31 cellular contexts compared by ENCODE assay signal in the genomic region with DNA sequence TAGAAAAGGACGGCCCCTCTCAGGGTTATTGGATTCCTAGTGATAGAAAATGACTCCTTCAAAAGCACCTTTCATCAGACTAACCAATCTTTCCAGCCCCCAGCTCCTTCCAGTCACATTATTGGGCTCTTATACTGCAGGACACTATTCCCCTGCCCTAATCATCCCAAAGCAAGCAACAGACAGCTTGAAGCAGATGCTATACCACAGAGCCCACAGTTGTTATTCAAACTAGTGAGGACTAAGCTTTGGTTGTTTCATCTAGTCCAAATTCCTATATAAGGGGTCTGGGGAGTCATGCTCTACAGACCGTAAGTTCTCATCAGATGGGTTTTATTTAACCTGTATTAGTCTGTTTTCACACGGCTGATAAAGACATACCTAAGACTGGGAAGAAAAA. TPM values are rescaled to one million over a fixed set of nuclear protein-coding genes. Genes with fewer than 3 reads are reported as not detected.
"Had no signal": no experiment of that assay in that cellular context is flagged by ENCODE, and none has a peak within 500 bp of the region (broad histone marks: within the 10 kb centered on the region; RNA-seq: fewer than 3 reads in every experiment).

No MANE protein-coding gene starts in this region.

- H3K27ac ChIP-seq: left lung, lower lobe of right lung, neural progenitor cell, neutrophil, ovary, right atrium auricular region, right lobe of liver, skin epidermis, stomach, testis, thyroid gland, transverse colon, upper lobe of left lung, vagina had no signal

- H3K4me1 Mint-ChIP-seq: immature natural killer cell; mesothelial cell of epicardium; naive thymus-derived CD8-positive, alpha-beta T cell; stimulated activated naive B cell treated with anti-CD40 and anti-IgM and Interleukin-4, amounts not matched to agents 10 μg/mL and 1 μg/mL and 100 μg/mL, for 72 hours had no signal

- H3K27me3 Mint-ChIP-seq: progenitor cell of endocrine pancreas had no signal

- H3K27me3 ChIP-seq: left lung, neutrophil, ovary, right atrium auricular region, right lobe of liver, stomach, testis, thyroid gland, transverse colon, upper lobe of left lung, vagina had no signal

- H3K4me1 ChIP-seq: left lung, lower lobe of right lung, neural progenitor cell, right atrium auricular region, right lobe of liver, stomach, testis, thyroid gland, transverse colon, upper lobe of left lung, vagina had no signal

- H3K4me3 ChIP-seq: left lung, lower lobe of right lung, neural progenitor cell, ovary, right atrium auricular region, right lobe of liver, skin epidermis, stomach, testis, thyroid gland, transverse colon, upper lobe of left lung, vagina had no signal

- DNase-seq: hypothalamus; immature natural killer cell; kidney; left colon; left lung; lower lobe of right lung; mammary epithelial cell; mesenchymal stem cell; naive thymus-derived CD8-positive, alpha-beta T cell; nephron progenitor cell; occipital lobe; ovary; right lobe of liver; stimulated activated CD4-positive, alpha-beta T cell treated with anti-CD3 and anti-CD28 coated beads, Interleukin-12 subunit alpha, Interleukin-12 subunit beta, amount 100 ng/mL, for 4 hours; stimulated activated CD4-positive, alpha-beta T cell treated with anti-CD3 and anti-CD28 coated beads, Interleukin-15, amount 100 ng/mL, for 24 hours; stimulated activated CD4-positive, alpha-beta T cell treated with anti-CD3 and anti-CD28 coated beads, Interleukin-2, amount 100 ng/mL, for 24 hours; stimulated activated CD4-positive, alpha-beta T cell treated with anti-CD3 and anti-CD28 coated beads, Interleukin-4, amount 100 ng/mL, for 1 hour; stimulated activated naive B cell treated with anti-CD40 and anti-IgM and Interleukin-4, amounts not matched to agents 10 μg/mL and 1 μg/mL and 100 μg/mL, for 72 hours; stimulated activated naive CD8-positive, alpha-beta T cell treated with anti-CD3 and anti-CD28 coated beads, Interleukin-15, Interleukin-2, amounts not matched to agents 100 U/mL and 50 U/mL, for 24 hours; stomach; testis; thyroid gland; transverse colon; upper lobe of left lung had no signal

- ATAC-seq: left colon; left lung; lower lobe of right lung; naive thymus-derived CD8-positive, alpha-beta T cell; right lobe of liver; stimulated activated naive B cell treated with anti-CD40 and anti-IgM and Interleukin-4, amounts not matched to agents 10 μg/mL and 1 μg/mL and 100 μg/mL, for 72 hours; stimulated activated naive CD8-positive, alpha-beta T cell treated with anti-CD3 and anti-CD28 coated beads, Interleukin-15, Interleukin-2, amounts not matched to agents 100 U/mL and 50 U/mL, for 24 hours had no signal

- H3K36me3 Mint-ChIP-seq: immature natural killer cell; mesothelial cell of epicardium; naive thymus-derived CD8-positive, alpha-beta T cell; neural progenitor cell; stimulated activated naive B cell treated with anti-CD40 and anti-IgM and Interleukin-4, amounts not matched to agents 10 μg/mL and 1 μg/mL and 100 μg/mL, for 72 hours had no signal

- H3K36me3 ChIP-seq: left lung, lower lobe of right lung, neural progenitor cell, neutrophil, ovary, right atrium auricular region, right lobe of liver, stomach, thyroid gland, transverse colon, upper lobe of left lung, vagina had no signal

- H3K9me3 Mint-ChIP-seq: immature natural killer cell; naive thymus-derived CD8-positive, alpha-beta T cell had no signal

- H3K9me3 ChIP-seq: left lung, lower lobe of right lung, neutrophil, ovary, right atrium auricular region, right lobe of liver, stomach, testis, thyroid gland, transverse colon, upper lobe of left lung, vagina had no signal

- H3K27ac Mint-ChIP-seq: immature natural killer cell; mesothelial cell of epicardium; naive thymus-derived CD8-positive, alpha-beta T cell; nephron progenitor cell; neural progenitor cell; progenitor cell of endocrine pancreas; stimulated activated naive B cell treated with anti-CD40 and anti-IgM and Interleukin-4, amounts not matched to agents 10 μg/mL and 1 μg/mL and 100 μg/mL, for 72 hours had no signal

- H3K4me3 Mint-ChIP-seq: immature natural killer cell; mesothelial cell of epicardium; naive thymus-derived CD8-positive, alpha-beta T cell; nephron progenitor cell; neural progenitor cell; stimulated activated naive B cell treated with anti-CD40 and anti-IgM and Interleukin-4, amounts not matched to agents 10 μg/mL and 1 μg/mL and 100 μg/mL, for 72 hours had no signal

- H3K9ac ChIP-seq: neural progenitor cell had no signal

RNA-seq across cellular contexts. Expression of a gene that starts 30.2 kb away (rescaled TPM):
- polyA plus RNA-seq: naive thymus-derived CD8-positive, alpha-beta T cell had no signal
